In the genomic region with DNA sequence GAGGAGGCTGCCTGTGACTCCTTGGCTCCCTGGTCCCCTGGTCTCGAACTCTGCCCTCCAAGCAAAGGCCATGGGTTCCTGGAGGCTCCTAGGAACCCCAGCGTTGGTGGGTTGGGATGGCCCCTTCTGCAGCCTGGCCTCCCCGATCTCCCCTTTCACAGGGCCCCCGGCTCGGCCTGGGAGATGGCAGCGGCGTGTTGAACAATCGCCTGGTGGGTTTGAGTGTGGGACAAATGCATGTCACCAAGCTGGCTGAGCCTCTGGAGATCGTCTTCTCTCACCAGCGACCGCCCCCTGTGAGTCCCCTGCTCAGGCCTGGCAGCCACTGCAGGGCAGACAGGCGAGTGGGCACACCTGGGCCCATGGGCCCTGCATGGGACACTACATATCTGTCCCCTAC, we compare ENCODE assay signal across 32 cellular contexts. TPM values are rescaled to one million over a fixed set of nuclear protein-coding genes. Genes with fewer than 3 reads are reported as not detected.
"Had no signal": no experiment of that assay in that cellular context is flagged by ENCODE, and none has a peak within 500 bp of the region (broad histone marks: within the 10 kb centered on the region; RNA-seq: fewer than 3 reads in every experiment).

No MANE protein-coding gene starts in this region.

- H3K4me3 ChIP-seq: dorsolateral prefrontal cortex, gastrocnemius medialis, heart left ventricle, hepatocyte, left lung, prostate gland, right atrium auricular region, smooth muscle cell, testis, tibial artery had no signal

- H3K4me3 Mint-ChIP-seq: mesothelial cell of epicardium; naive thymus-derived CD4-positive, alpha-beta T cell; nephron; type B pancreatic cell had no signal

- H2AFZ ChIP-seq: hepatocyte had no signal

- H3K4me2 ChIP-seq: hepatocyte, smooth muscle cell had no signal

- FAIRE-seq: colon, kidney had no signal

- H3K9me3 Mint-ChIP-seq: mesothelial cell of epicardium; naive thymus-derived CD4-positive, alpha-beta T cell; nephron; type B pancreatic cell had no signal

- H3K27ac Mint-ChIP-seq: mesothelial cell of epicardium; naive thymus-derived CD4-positive, alpha-beta T cell; nephron; type B pancreatic cell had no signal

- ATAC-seq: gastrocnemius medialis; heart left ventricle; left lung; naive thymus-derived CD4-positive, alpha-beta T cell; sciatic nerve had no signal

- H3K79me2 ChIP-seq: hepatocyte had no signal

- H3K9me3 ChIP-seq: gastrocnemius medialis, heart left ventricle, left lung, prostate gland, right atrium auricular region, testis, tibial artery had no signal

- H3K36me3 ChIP-seq: gastrocnemius medialis, heart left ventricle, prostate gland, right atrium auricular region, tibial artery had no signal

- H3K27me3 ChIP-seq: dorsolateral prefrontal cortex, gastrocnemius medialis, heart left ventricle, hepatocyte, left lung, right atrium auricular region, testis had no signal

- H3K27ac ChIP-seq: dorsolateral prefrontal cortex, gastrocnemius medialis, heart left ventricle, hepatocyte, left lung, prostate gland, right atrium auricular region, testis, tibial artery had no signal

- H3K4me1 ChIP-seq: prostate gland, testis, tibial artery had no signal

- DNase-seq: cerebellar nuclear complex; dorsolateral prefrontal cortex; effector CD4-positive, alpha-beta T cell; foreskin fibroblast; gastrocnemius medialis; kidney; left lung; mesenchymal stem cell; naive thymus-derived CD4-positive, alpha-beta T cell; stimulated activated CD4-positive, alpha-beta T cell treated with anti-CD3 and anti-CD28 coated beads, Interleukin-12 subunit alpha, Interleukin-12 subunit beta, amount 100 ng/mL, for 4 hours; stimulated activated CD4-positive, alpha-beta T cell treated with anti-CD3 and anti-CD28 coated beads, Interleukin-1b, Interleukin-23, amount 100 ng/mL, for 48 hours; stimulated activated CD4-positive, alpha-beta T cell treated with anti-CD3 and anti-CD28 coated beads, Interleukin-4, amount 100 ng/mL, for 1 hour; stimulated activated CD8-positive, alpha-beta memory T cell treated with anti-CD3 and anti-CD28 coated beads, Interleukin-4, amount 100 ng/mL, for 48 hours; stimulated activated naive CD4-positive, alpha-beta T cell; substantia nigra; testis; tibial artery had no signal

RNA-seq across cellular contexts. Expression of gene ADGRG3, which starts 10.9 kb away (rescaled TPM):
- total RNA-seq: hepatocyte, mesothelial cell of epicardium, osteocyte, prostate gland had no signal
- polyA plus RNA-seq: hepatocyte; naive thymus-derived CD4-positive, alpha-beta T cell; smooth muscle cell had no signal

RNA-seq across cellular contexts. Expression of gene DRC7, which starts 15.6 kb away (rescaled TPM):
- total RNA-seq: gastrocnemius medialis; glomerular endothelial cell; lower leg skin; mesothelial cell of epicardium; naive thymus-derived CD4-positive, alpha-beta T cell; osteocyte; right atrium auricular region; sciatic nerve; urinary bladder had no signal
- polyA plus RNA-seq: esophagus; heart left ventricle; naive thymus-derived CD4-positive, alpha-beta T cell; smooth muscle cell; urinary bladder had no signal
